In genomic region chr16:87900489-87900888, GRCh38 we compare ENCODE assay signal across 5 cellular contexts. TPM values are rescaled to one million over a fixed set of nuclear protein-coding genes. Genes with fewer than 3 reads are reported as not detected.
"Had no signal": no experiment of that assay in that cellular context is flagged by ENCODE, and none has a peak within 500 bp of the region (broad histone marks: within the 10 kb centered on the region; RNA-seq: fewer than 3 reads in every experiment).

No MANE protein-coding gene starts in this region.

RNA-seq across cellular contexts. Expression of gene CA5A, which starts 35.8 kb away (rescaled TPM):
- total RNA-seq: GM23338, H1, H9, HT-29, K562 had no signal
- polyA plus RNA-seq: GM23338, H1, K562 had no signal
